24 cellular contexts compared by ENCODE assay signal in genomic region chr15:97915261-97915660, GRCh38.
"Had no signal": no experiment of that assay in that cellular context is flagged by ENCODE, and none has a peak within 500 bp of the region (broad histone marks: within the 10 kb centered on the region; RNA-seq: fewer than 3 reads in every experiment).

No MANE protein-coding gene starts in this region.

- H3K9me3 ChIP-seq: gastrocnemius medialis, prostate gland, right atrium auricular region, stomach, thyroid gland had no signal

- H3K4me1 ChIP-seq: gastrocnemius medialis, parathyroid adenoma, prostate gland, right atrium auricular region, stomach, thyroid gland had no signal

- H3K27ac Mint-ChIP-seq: memory B cell; natural killer cell treated with Interleukin-12 subunit alpha and Interleukin-12 subunit beta and Interleukin-15 and Interleukin-18, amount 100 ng/mL, for 72 hours; stimulated activated effector memory CD8-positive, alpha-beta T cell treated with anti-CD3 and anti-CD28 coated beads, Interleukin-12 subunit alpha, Interleukin-12 subunit beta, amount 100 ng/mL, for 72 hours; type B pancreatic cell had no signal

- H3K27me3 Mint-ChIP-seq: memory B cell had no signal

- ATAC-seq: gastrocnemius medialis; left lobe of liver; natural killer cell treated with Interleukin-12 subunit alpha and Interleukin-12 subunit beta and Interleukin-15 and Interleukin-18, amount 100 ng/mL, for 72 hours; sciatic nerve; stimulated activated effector memory CD8-positive, alpha-beta T cell treated with anti-CD3 and anti-CD28 coated beads, Interleukin-12 subunit alpha, Interleukin-12 subunit beta, amount 100 ng/mL, for 72 hours had no signal

- H3K4me3 ChIP-seq: coronary artery, gastrocnemius medialis, lung, prostate gland, right atrium auricular region, stomach, thyroid gland had no signal

- H3K9ac ChIP-seq: parathyroid adenoma had no signal

- H3K4me1 Mint-ChIP-seq: memory B cell; neural crest cell; stimulated activated effector memory CD8-positive, alpha-beta T cell treated with anti-CD3 and anti-CD28 coated beads, Interleukin-12 subunit alpha, Interleukin-12 subunit beta, amount 100 ng/mL, for 72 hours had no signal

- H3K36me3 Mint-ChIP-seq: memory B cell; natural killer cell treated with Interleukin-12 subunit alpha and Interleukin-12 subunit beta and Interleukin-15 and Interleukin-18, amount 100 ng/mL, for 72 hours; stimulated activated effector memory CD8-positive, alpha-beta T cell treated with anti-CD3 and anti-CD28 coated beads, Interleukin-12 subunit alpha, Interleukin-12 subunit beta, amount 100 ng/mL, for 72 hours; type B pancreatic cell had no signal

- H3K27me3 ChIP-seq: right atrium auricular region, stomach, thyroid gland had no signal

- H3K9me3 Mint-ChIP-seq: memory B cell; natural killer cell treated with Interleukin-12 subunit alpha and Interleukin-12 subunit beta and Interleukin-15 and Interleukin-18, amount 100 ng/mL, for 72 hours; neural crest cell; type B pancreatic cell had no signal

- DNase-seq: dermis blood vessel endothelial cell; effector memory CD4-positive, alpha-beta T cell; erythroblast; foreskin fibroblast; gastrocnemius medialis; head of caudate nucleus; kidney; stimulated activated CD4-positive, alpha-beta T cell treated with anti-CD3 and anti-CD28 coated beads, Interleukin-2, amount 100 ng/mL, for 24 hours; stimulated activated CD4-positive, alpha-beta T cell treated with anti-CD3 and anti-CD28 coated beads, Interleukin-4, amount 100 ng/mL, for 24 hours; stimulated activated naive CD4-positive, alpha-beta T cell treated with Interleukin-2 at 50 U/mL for 16 hours; stomach; thyroid gland had no signal

- H2AFZ ChIP-seq: parathyroid adenoma had no signal

- H3K79me2 ChIP-seq: parathyroid adenoma had no signal

- H3K27ac ChIP-seq: coronary artery, gastrocnemius medialis, parathyroid adenoma, prostate gland, right atrium auricular region, stomach, thyroid gland had no signal

- H3K4me3 Mint-ChIP-seq: memory B cell; natural killer cell treated with Interleukin-12 subunit alpha and Interleukin-12 subunit beta and Interleukin-15 and Interleukin-18, amount 100 ng/mL, for 72 hours; neural crest cell; stimulated activated effector memory CD8-positive, alpha-beta T cell treated with anti-CD3 and anti-CD28 coated beads, Interleukin-12 subunit alpha, Interleukin-12 subunit beta, amount 100 ng/mL, for 72 hours; type B pancreatic cell had no signal

- H3K36me3 ChIP-seq: gastrocnemius medialis, prostate gland, right atrium auricular region, stomach, thyroid gland had no signal
